27 cellular contexts compared by ENCODE assay signal in genomic region chr1:178599087-178599486, GRCh38.
DNase-seq lines count a peak whose midpoint lies in the region; ATAC-seq, FAIRE-seq and TF ChIP-seq lines count a peak whose summit lies in the region.
"Had no signal": no experiment of that assay in that cellular context is flagged by ENCODE, and none has a peak within 500 bp of the region (broad histone marks: within the 10 kb centered on the region; RNA-seq: fewer than 3 reads in every experiment).

No MANE protein-coding gene starts in this region.

- no peaks in the 10 kb centered on the region for H3K9me3 Mint-ChIP-seq in stimulated activated naive CD8-positive, alpha-beta T cell treated with anti-CD3 and anti-CD28 coated beads, Interleukin-15, Interleukin-2, amounts not matched to agents 100 ng/mL and 50 ng/mL, for 24 hours
- peaks cover 15% of the 10 kb centered on the region for H3K9me3 Mint-ChIP-seq in memory B cell
- H3K9me3 Mint-ChIP-seq in stimulated activated naive B cell treated with anti-CD40 and anti-IgM and Interleukin-4, amounts not matched to agents 10 μg/mL and 1 μg/mL and 100 μg/mL, for 72 hours = peaks cover 16 to 18% of the 10 kb centered on the region in 2 donors
- H3K9me3 Mint-ChIP-seq: GM23338 had no signal

- no peak for ATAC-seq in stimulated activated naive CD8-positive, alpha-beta T cell treated with anti-CD3 and anti-CD28 coated beads, Interleukin-15, Interleukin-2, amounts not matched to agents 100 U/mL and 50 U/mL, for 24 hours
- ATAC-seq in memory B cell (ENCODE audit: low read depth) (peak; percentile 84), GM21723 (IDR thresholded peaks at IDR 0.05; ENCODE audit: unreplicated experiment) (no peak)
- ATAC-seq in stimulated activated naive B cell treated with anti-CD40 and anti-IgM and Interleukin-4, amounts not matched to agents 10 μg/mL and 1 μg/mL and 100 μg/mL, for 72 hours (replicated peaks) = peak; percentile 78 to 82
- ATAC-seq: GM23338, K562 had no signal

- no peaks in the 10 kb centered on the region for H4K20me1 ChIP-seq in OCI-LY1 (ENCODE audit: insufficient read depth, low read length)

- H3K4me2 ChIP-seq in OCI-LY1 (ENCODE audit: low read length) = peak overlapping the region; percentile 23
- H3K4me2 ChIP-seq: GM23338 had no signal

- no peak overlapping the region for H2AFZ ChIP-seq in OCI-LY1 (ENCODE audit: low read length)
- H2AFZ ChIP-seq: GM23338 had no signal

- H3K27ac ChIP-seq in OCI-LY1 (ENCODE audit: low read depth, low read length, poor library complexity, severe bottlenecking) = peak overlapping the region; percentile 97
- H3K27ac ChIP-seq: C4-2B, SK-N-MC had no signal

- peaks cover 4% of the 10 kb centered on the region; the same call in 1 of the 2 replicates for H3F3A ChIP-seq in OCI-LY1 (ENCODE audit: insufficient read depth, low read length)

- peak overlapping the region; percentile 69 for H3K27ac Mint-ChIP-seq in stimulated activated naive CD8-positive, alpha-beta T cell treated with anti-CD3 and anti-CD28 coated beads, Interleukin-15, Interleukin-2, amounts not matched to agents 100 ng/mL and 50 ng/mL, for 24 hours
- H3K27ac Mint-ChIP-seq in memory B cell = peak overlapping the region; percentile 95
- peak overlapping the region; percentile 95 for H3K27ac Mint-ChIP-seq in stimulated activated naive B cell treated with anti-CD40 and anti-IgM and Interleukin-4, amounts not matched to agents 10 μg/mL and 1 μg/mL and 100 μg/mL, for 72 hours
- H3K27ac Mint-ChIP-seq: CD8-positive, alpha-beta memory T cell; GM23338 had no signal

- no peaks in the 10 kb centered on the region for H3K9me3 ChIP-seq in OCI-LY1 (ENCODE audit: low read length)
- H3K9me3 ChIP-seq: HAP-1 had no signal

- H3K27me3 Mint-ChIP-seq in stimulated activated naive CD8-positive, alpha-beta T cell treated with anti-CD3 and anti-CD28 coated beads, Interleukin-15, Interleukin-2, amounts not matched to agents 100 ng/mL and 50 ng/mL, for 24 hours = no peaks in the 10 kb centered on the region
- H3K27me3 Mint-ChIP-seq in memory B cell = no peaks in the 10 kb centered on the region
- H3K27me3 Mint-ChIP-seq in stimulated activated naive B cell treated with anti-CD40 and anti-IgM and Interleukin-4, amounts not matched to agents 10 μg/mL and 1 μg/mL and 100 μg/mL, for 72 hours = no peaks in the 10 kb centered on the region

- FAIRE-seq in RCC 7860 (lab: Jason Lieb, UNC) = no peak
- FAIRE-seq: K562 had no signal

- H3K4me1 ChIP-seq in OCI-LY1 (ENCODE audit: insufficient read depth, low read length, severe bottlenecking) = peaks cover 84% of the 10 kb centered on the region
- H3K4me1 ChIP-seq: HAP-1 had no signal

- no peak for DNase-seq in stimulated activated naive CD8-positive, alpha-beta T cell treated with anti-CD3 and anti-CD28 coated beads, Interleukin-15, Interleukin-2, amounts not matched to agents 100 U/mL and 50 U/mL, for 24 hours
- DNase-seq in memory B cell (ENCODE audit: low spot score in 2 of 2) (no peak), RCC 7860 (ENCODE audit: low spot score) (no peak), Kasumi-1 (lab: John Stamatoyannopoulos, UW) (no peak)
- no peak for DNase-seq in stimulated activated naive B cell treated with anti-CD40 and anti-IgM and Interleukin-4, amounts not matched to agents 10 μg/mL and 1 μg/mL and 100 μg/mL, for 72 hours
- DNase-seq: 8988T; AML-193; Calu3; CD8-positive, alpha-beta memory T cell; DMS153; GDM1; NCI-H1048; NCI-H1417 treated with DMSO at 0.1 percent for 48 hours; NCI-H1930; NCI-H2227 treated with DMSO at 0.1 percent for 48 hours; NCI-H510A treated with DMSO at 0.1 percent for 48 hours; NCI-H748 treated with DMSO at 0.1 percent for 48 hours; OCI-M1; SHP77 had no signal

- H3K4me3 Mint-ChIP-seq in stimulated activated naive CD8-positive, alpha-beta T cell treated with anti-CD3 and anti-CD28 coated beads, Interleukin-15, Interleukin-2, amounts not matched to agents 100 ng/mL and 50 ng/mL, for 24 hours = no peak overlapping the region
- peak overlapping the region; percentile 64 for H3K4me3 Mint-ChIP-seq in memory B cell
- peak overlapping the region; percentile 45 to 64 for H3K4me3 Mint-ChIP-seq in stimulated activated naive B cell treated with anti-CD40 and anti-IgM and Interleukin-4, amounts not matched to agents 10 μg/mL and 1 μg/mL and 100 μg/mL, for 72 hours
- H3K4me3 Mint-ChIP-seq: CD8-positive, alpha-beta memory T cell; GM23338 had no signal

- no peaks in the 10 kb centered on the region for H3K36me3 Mint-ChIP-seq in stimulated activated naive CD8-positive, alpha-beta T cell treated with anti-CD3 and anti-CD28 coated beads, Interleukin-15, Interleukin-2, amounts not matched to agents 100 ng/mL and 50 ng/mL, for 24 hours (ENCODE audit: low read depth)
- H3K36me3 Mint-ChIP-seq in memory B cell = peaks cover 27% of the 10 kb centered on the region
- peaks cover 16 to 23% of the 10 kb centered on the region in 2 donors for H3K36me3 Mint-ChIP-seq in stimulated activated naive B cell treated with anti-CD40 and anti-IgM and Interleukin-4, amounts not matched to agents 10 μg/mL and 1 μg/mL and 100 μg/mL, for 72 hours
- H3K36me3 Mint-ChIP-seq: CD8-positive, alpha-beta memory T cell had no signal

- peak overlapping the region; percentile 60 for H3K9ac ChIP-seq in OCI-LY1 (ENCODE audit: low read length)

- H3K4me1 Mint-ChIP-seq in stimulated activated naive CD8-positive, alpha-beta T cell treated with anti-CD3 and anti-CD28 coated beads, Interleukin-15, Interleukin-2, amounts not matched to agents 100 ng/mL and 50 ng/mL, for 24 hours (ENCODE audit: low read depth) = peaks cover 6% of the 10 kb centered on the region
- peaks cover 54% of the 10 kb centered on the region for H3K4me1 Mint-ChIP-seq in memory B cell
- peaks cover 46 to 90% of the 10 kb centered on the region in 2 donors for H3K4me1 Mint-ChIP-seq in stimulated activated naive B cell treated with anti-CD40 and anti-IgM and Interleukin-4, amounts not matched to agents 10 μg/mL and 1 μg/mL and 100 μg/mL, for 72 hours
- H3K4me1 Mint-ChIP-seq: GM23338 had no signal

- peaks cover 3% of the 10 kb centered on the region; the same call in 1 of the 2 replicates for H3K36me3 ChIP-seq in OCI-LY1 (ENCODE audit: insufficient read depth, low read length)
- H3K36me3 ChIP-seq: HAP-1 had no signal

- H3K9me2 ChIP-seq in OCI-LY1 (ENCODE audit: low read depth, low read length) = no peaks in the 10 kb centered on the region

- H3K27me3 ChIP-seq in OCI-LY1 (ENCODE audit: insufficient read depth, low read length) = no peaks in the 10 kb centered on the region

- no peak for TF ChIP-seq CTCF in OCI-LY1 (IDR thresholded peaks at IDR 0.05; ENCODE audit: low read length)

- no peaks in the 10 kb centered on the region for H3K79me2 ChIP-seq in OCI-LY1 (ENCODE audit: insufficient read depth, low read length)

- H3K4me3 ChIP-seq in OCI-LY1 (ENCODE audit: low read depth, low read length, poor library complexity, severe bottlenecking) = no peak overlapping the region
- H3K4me3 ChIP-seq: GM23338, HAP-1, K562, SK-N-MC had no signal

Comparison
In these comparisons a context has a peak if more than half of its experiments do, and no peak if none do; other contexts are left out.
1. ATAC-seq: peak in memory B cell (single experiment) and stimulated activated naive B cell treated with anti-CD40 and anti-IgM and Interleukin-4, amounts not matched to agents 10 μg/mL and 1 μg/mL and 100 μg/mL, for 72 hours (2 of 2); none in stimulated activated naive CD8-positive, alpha-beta T cell treated with anti-CD3 and anti-CD28 coated beads, Interleukin-15, Interleukin-2, amounts not matched to agents 100 U/mL and 50 U/mL, for 24 hours (single experiment) and GM21723 (single experiment).
2. Peak in every context shown above with its lines, with median percentiles within 50 percentile points of each other: H3K27ac Mint-ChIP-seq.